In genomic region chr15:73385205-73385604, GRCh38 we compare ENCODE assay signal across 23 cellular contexts. TPM values are rescaled to one million over a fixed set of nuclear protein-coding genes. Genes with fewer than 3 reads are reported as not detected.
A peak's percentile ranks its signal among the peaks of the same experiment; 100 is the strongest.
DNase-seq lines count a peak whose midpoint lies in the region; ATAC-seq, FAIRE-seq and TF ChIP-seq lines count a peak whose summit lies in the region.
"Had no signal": no experiment of that assay in that cellular context is flagged by ENCODE, and none has a peak within 500 bp of the region (broad histone marks: within the 10 kb centered on the region; RNA-seq: fewer than 3 reads in every experiment).

No MANE protein-coding gene starts in this region.

- H4K91ac ChIP-seq in H1 (replicated peaks; ENCODE audit: insufficient read length, low read length), result no peak overlapping the region

- H3K36me3 Mint-ChIP-seq in CD8-positive, alpha-beta T cell, result no peaks in the 10 kb centered on the region
- H3K36me3 Mint-ChIP-seq: CD14-positive monocyte had no signal

- H3K4me1 ChIP-seq in cardiac muscle cell (ENCODE audit: low read depth) (peaks cover 50% of the 10 kb centered on the region), right atrium auricular region (peaks cover 0 to 9% of the 10 kb centered on the region in 2 donors), H1 (replicated peaks in 1 of 4; ENCODE audit: control insufficient read depth in 3 of 4, insufficient read depth in 4 of 4, low read length in 3 of 4) (peaks cover 7 to 34% (median 16%) of the 10 kb centered on the region in 4 experiments), upper lobe of right lung (no peaks in the 10 kb centered on the region), Karpas-422 (ENCODE audit: low read length) (no peaks in the 10 kb centered on the region)
- H3K4me1 ChIP-seq in CD8-positive, alpha-beta T cell (ENCODE audit: insufficient read depth, low read length), result no peaks in the 10 kb centered on the region
- H3K4me1 ChIP-seq: BLaER1 had no signal

- no peaks in the 10 kb centered on the region for H3K23me2 ChIP-seq in H1 (ENCODE audit: low read depth, low read length)

- H3K79me1 ChIP-seq in H1 (ENCODE audit: low read depth, low read length), result no peaks in the 10 kb centered on the region

- peak overlapping the region; percentile 9 for H3K4ac ChIP-seq in H1 (replicated peaks; ENCODE audit: insufficient read length, low read depth, low read length)

- peaks cover 14% of the 10 kb centered on the region for H3K9me3 Mint-ChIP-seq in CD8-positive, alpha-beta T cell
- H3K9me3 Mint-ChIP-seq: HFFc6 had no signal

- H3K9ac ChIP-seq in H1 (replicated peaks in 1 of 4; ENCODE audit: extremely low read depth in 1 of 4, low read depth in 3 of 4, low read length in 3 of 4), result no peak overlapping the region
- no peak overlapping the region for H3K9ac ChIP-seq in Karpas-422 (ENCODE audit: low read length)
- H3K9ac ChIP-seq: BLaER1 had no signal

- H2BK12ac ChIP-seq in H1 (ENCODE audit: low read depth, low read length), result peak overlapping the region; percentile 77; the same call in 1 of the 2 replicates

- H2BK20ac ChIP-seq in H1 (ENCODE audit: low read length), result peak overlapping the region; percentile 75; the same call in 1 of the 2 replicates

- H3K36me3 ChIP-seq in cardiac muscle cell (no peaks in the 10 kb centered on the region), right atrium auricular region (no peaks in the 10 kb centered on the region), H7 (replicated peaks; ENCODE audit: control insufficient read depth, insufficient read depth, low read length) (no peaks in the 10 kb centered on the region), H1 (ENCODE audit: control insufficient read depth in 2 of 4, insufficient read depth in 4 of 4, low read length in 3 of 4) (no peaks in the 10 kb centered on the region), upper lobe of right lung (no peaks in the 10 kb centered on the region), Karpas-422 (ENCODE audit: insufficient read depth, low read length) (no peaks in the 10 kb centered on the region)
- H3K36me3 ChIP-seq in CD8-positive, alpha-beta T cell (ENCODE audit: insufficient read depth, low read length), result no peaks in the 10 kb centered on the region
- H3K36me3 ChIP-seq: BLaER1 had no signal

- no peaks in the 10 kb centered on the region for H3K4me1 Mint-ChIP-seq in CD8-positive, alpha-beta T cell (ENCODE audit: low read depth)
- H3K4me1 Mint-ChIP-seq: CD4-positive, alpha-beta memory T cell had no signal

- no peak for TF ChIP-seq EP300 in H1 (IDR thresholded peaks at IDR 0.05; ENCODE audit: borderline replicate concordance in 1 of 2, low read depth in 2 of 2, low read length in 2 of 2)

- H4K8ac ChIP-seq in H1 (ENCODE audit: extremely low read depth, insufficient read depth, low read length), result no peak overlapping the region

- peak overlapping the region; percentile 18; the same call in 1 of the 2 replicates for H2BK5ac ChIP-seq in H1 (ENCODE audit: low read depth, low read length)

- no peaks in the 10 kb centered on the region for H3K9me2 ChIP-seq in Karpas-422 (replicated peaks; ENCODE audit: insufficient read depth, low read length)

- H2BK15ac ChIP-seq in H1 (ENCODE audit: low read length), result peak overlapping the region; percentile 19; the same call in 1 of the 2 replicates

- H3K4me3 Mint-ChIP-seq in CD8-positive, alpha-beta T cell, result no peak overlapping the region
- H3K4me3 Mint-ChIP-seq: CD4-positive, alpha-beta memory T cell; HFFc6 had no signal

- H3K27me3 Mint-ChIP-seq in CD8-positive, alpha-beta T cell (ENCODE audit: low read depth), result peaks cover 39% of the 10 kb centered on the region

- ATAC-seq in upper lobe of right lung, result no peak
- no peak for ATAC-seq in CD8-positive, alpha-beta T cell
- ATAC-seq: GM12878 had no signal

- TF ChIP-seq RAD21 in H1 (IDR thresholded peaks at IDR 0.05 in 1 of 2, conservative IDR thresholded peaks at IDR 0.05 in 1 of 2; ENCODE audit: low read depth in 2 of 2, low read length in 2 of 2), result no peak

- no peak overlapping the region for H3K56ac ChIP-seq in H1 (replicated peaks; ENCODE audit: insufficient read length, low read depth, low read length)

- intact Hi-C loops in upper lobe of right lung (cut with DNase I), result no loop called here
- intact Hi-C loops in CD8-positive, alpha-beta T cell (cut with DNase I, micrococcal nuclease), result no loop called here

- TF ChIP-seq CTCF in cardiac muscle cell (IDR thresholded peaks at IDR 0.05; ENCODE audit: low read depth, low read length) (no peak), right atrium auricular region (IDR thresholded peaks at IDR 0.05) (no peak), H1 (IDR thresholded peaks at IDR 0.05; ENCODE audit: control extremely low read depth in 1 of 3, insufficient read depth in 1 of 3, low read depth in 1 of 3, low read length in 3 of 3) (no peak), upper lobe of right lung (IDR thresholded peaks at IDR 0.05) (no peak)
- TF ChIP-seq CTCF in CD8-positive, alpha-beta T cell (IDR thresholded peaks at IDR 0.05), result no peak

- FAIRE-seq in H1 (lab: Jason Lieb, UNC), result no peak
- FAIRE-seq: GM12878 had no signal

- H2AK5ac ChIP-seq in H1 (ENCODE audit: low read depth, low read length), result no peak overlapping the region

- no peak overlapping the region for H3K27ac Mint-ChIP-seq in CD8-positive, alpha-beta T cell
- H3K27ac Mint-ChIP-seq: CD4-positive, alpha-beta memory T cell; HFFc6 had no signal

- 94% methylated on average over 9 of the region's 9 CpGs; no CpG with 5 or more reads in 1 of the 2 experiments for WGBS in H1 (ENCODE audit: extremely low coverage in 1 of 2, insufficient coverage in 1 of 2, insufficient read length in 1 of 2, insufficient replicate concordance in 2 of 2, low coverage in 1 of 2, low lambda C conversion rate in 2 of 2, missing lambda C conversion rate in 1 of 2), 2 experiments

- H2BK120ac ChIP-seq in H1 (replicated peaks; ENCODE audit: low read depth, low read length), result no peak overlapping the region

- POLR2A ChIA-PET in H1 (lab: Charles Lee; ENCODE audit: partially characterized antibody), result no interaction called here
- POLR2A ChIA-PET in CD8-positive, alpha-beta T cell (lab: Charles Lee), result no interaction called here

- no peak overlapping the region for H3K14ac ChIP-seq in H1 (ENCODE audit: insufficient read length)

- H3K18ac ChIP-seq in H1 (ENCODE audit: extremely low read depth, low read length), result no peak overlapping the region

- H3K27ac ChIP-seq in cardiac muscle cell, result peak overlapping the region; percentile 89
- peak overlapping the region in 1 of 2 donors; percentile 79 for H3K27ac ChIP-seq in right atrium auricular region
- H3K27ac ChIP-seq in H1 (ENCODE audit: low read depth, low read length), result no peak overlapping the region
- no peak overlapping the region for H3K27ac ChIP-seq in upper lobe of right lung
- no peak overlapping the region for H3K27ac ChIP-seq in CD8-positive, alpha-beta T cell (ENCODE audit: low read depth, low read length)
- H3K27ac ChIP-seq in Karpas-422 (ENCODE audit: low read length), result no peak overlapping the region
- H3K27ac ChIP-seq: BLaER1 had no signal

- no peak for DNase-seq in cardiac muscle cell (ENCODE audit: low read depth in 1 of 2, low spot score in 1 of 2)
- DNase-seq in right atrium auricular region (ENCODE audit: low spot score), result no peak
- peak; percentile 5 for DNase-seq in H7
- DNase-seq in H1 (ENCODE audit: low read depth in 1 of 2, low spot score in 2 of 2), result no peak
- peak; percentile 30 for DNase-seq in upper lobe of right lung
- no peak for DNase-seq in CD8-positive, alpha-beta T cell
- no peak for DNase-seq in Karpas-422
- DNase-seq: 8988T; CD4-positive, alpha-beta memory T cell; DMS 273 treated with DMSO at 0.1 percent for 48 hours; DMS53; DND-41; EL; HCEC 1CT; HFFc6 had no signal

- CTCF ChIA-PET in H1 (lab: Charles Lee; ENCODE audit: partially characterized antibody), result interaction anchor here (0.8 to 1.3 kb wide), 2 partner anchors 12 to 60 kb away, joined by 3 read pairs; no protein-coding TSS in a partner anchor
- CTCF ChIA-PET in CD8-positive, alpha-beta T cell (lab: Charles Lee), result no interaction called here

- H3K4me3 ChIP-seq in cardiac muscle cell, result no peak overlapping the region
- no peak overlapping the region for H3K4me3 ChIP-seq in right atrium auricular region
- H3K4me3 ChIP-seq in H7 (ENCODE audit: insufficient read depth, low read depth, low read length), result no peak overlapping the region
- H3K4me3 ChIP-seq in H1 (ENCODE audit: extremely low read depth in 1 of 4, insufficient read depth in 2 of 4, low read depth in 3 of 4, low read length in 4 of 4), result no peak overlapping the region
- no peak overlapping the region for H3K4me3 ChIP-seq in upper lobe of right lung
- no peak overlapping the region for H3K4me3 ChIP-seq in CD8-positive, alpha-beta T cell (ENCODE audit: low read depth, low read length)
- no peak overlapping the region for H3K4me3 ChIP-seq in Karpas-422 (ENCODE audit: low read length)
- H3K4me3 ChIP-seq: BLaER1, GM12878 had no signal

- no peak overlapping the region for H3K4me2 ChIP-seq in H1 (ENCODE audit: insufficient read depth in 1 of 2, low read depth in 2 of 2, low read length in 2 of 2)
- no peak overlapping the region for H3K4me2 ChIP-seq in Karpas-422 (ENCODE audit: low read depth, low read length, poor library complexity, severe bottlenecking)
- H3K4me2 ChIP-seq: BLaER1 had no signal

- H3K79me2 ChIP-seq in H1 (ENCODE audit: control insufficient read depth in 1 of 2, insufficient read depth in 2 of 2, low read length in 2 of 2) (no peaks in the 10 kb centered on the region), Karpas-422 (ENCODE audit: low read length) (no peaks in the 10 kb centered on the region)

- H4K5ac ChIP-seq in H1 (ENCODE audit: insufficient read length, low read depth, low read length), result no peak overlapping the region

- H4K20me1 ChIP-seq in H1 (replicated peaks in 1 of 2; ENCODE audit: control insufficient read depth in 1 of 2, insufficient read depth in 2 of 2, low read length in 2 of 2) (no peaks in the 10 kb centered on the region), Karpas-422 (ENCODE audit: insufficient read depth, low read depth, low read length) (no peaks in the 10 kb centered on the region)
- H4K20me1 ChIP-seq: BLaER1 had no signal

- H3K27me3 ChIP-seq in cardiac muscle cell (no peaks in the 10 kb centered on the region), right atrium auricular region (no peaks in the 10 kb centered on the region), H7 (ENCODE audit: control insufficient read depth, insufficient read depth, low read length) (no peaks in the 10 kb centered on the region), H1 (replicated peaks in 1 of 4; ENCODE audit: control insufficient read depth in 3 of 4, extremely low read depth in 1 of 4, insufficient read depth in 3 of 4, low read length in 3 of 4) (no peaks in the 10 kb centered on the region; a peak in 1 of 7 replicates), upper lobe of right lung (no peaks in the 10 kb centered on the region), Karpas-422 (ENCODE audit: low read length) (no peaks in the 10 kb centered on the region)
- peaks cover 3% of the 10 kb centered on the region for H3K27me3 ChIP-seq in CD8-positive, alpha-beta T cell (ENCODE audit: insufficient read depth, low read length)
- H3K27me3 ChIP-seq: BLaER1 had no signal

- no peak for TF ChIP-seq POLR2A in H1 (IDR thresholded peaks at IDR 0.05; ENCODE audit: control extremely low read depth in 1 of 2, low read depth in 2 of 2, low read length in 2 of 2)

- no peak overlapping the region for H3K23ac ChIP-seq in H1 (ENCODE audit: insufficient read length)

- H3K9me3 ChIP-seq in cardiac muscle cell (ENCODE audit: low read depth) (no peaks in the 10 kb centered on the region), right atrium auricular region (peaks cover 0 to 11% of the 10 kb centered on the region in 2 donors), H1 (ENCODE audit: insufficient read depth in 2 of 2, low read depth in 1 of 2, low read length in 1 of 2) (peaks cover 3 to 11% of the 10 kb centered on the region in 2 experiments; a peak in 1 of 4 replicates), upper lobe of right lung (no peaks in the 10 kb centered on the region), Karpas-422 (ENCODE audit: low read length) (no peaks in the 10 kb centered on the region)
- no peaks in the 10 kb centered on the region for H3K9me3 ChIP-seq in CD8-positive, alpha-beta T cell (ENCODE audit: low read length)

- no peak overlapping the region for H2AFZ ChIP-seq in H1 (ENCODE audit: low read length)
- H2AFZ ChIP-seq in Karpas-422 (ENCODE audit: low read length), result no peak overlapping the region

RNA-seq across cellular contexts. Expression of gene HCN4, which starts 16.4 kb away (rescaled TPM):
- total RNA-seq in cardiac muscle cell (93.1 and 159 TPM in 2 replicates), right atrium auricular region (10 to 100 TPM in 1 of 2 donors, 1 to 10 TPM in 1; 6.9 to 45.3 TPM), upper lobe of right lung (0.06 TPM)
- polyA plus RNA-seq in cardiac muscle cell (59.2 and 102 TPM in 2 replicates), H1 (2011; rRNA removed) (3.7 and 4.1 TPM in 2 replicates)
- total RNA-seq in H7 (2014; rRNA removed; shearing (Covaris generic)), result 5.2 and 8.3 TPM in 2 replicates
- total RNA-seq in H1 (2021; fragmentation: NEBNext Ultra II Directional; extraction: Animal tissue kit (Norgen Biotek cat#: 25700)), result 8.5 and 9.3 TPM in 2 replicates
- 1.8 TPM for polyA plus RNA-seq in H1 (2011; cell fraction: cytosol; rRNA removed)
- 4.5 TPM for polyA plus RNA-seq in H1 (2011; cell fraction: nucleus; rRNA removed)
- polyA plus RNA-seq in H1 (2012, experiment 1 of 2), result 8.5 to 11.8 TPM (median 9.7 TPM) in 4 replicates
- 8.7 TPM for polyA plus RNA-seq in H1 (2012, experiment 2 of 2)
- polyA plus RNA-seq in H1 (2013, experiment 1 of 2), result 5.8 TPM
- 6.7 TPM for polyA plus RNA-seq in H1 (2013, experiment 2 of 2)
- polyA minus RNA-seq in H1 (2011; rRNA and poly(A)+ RNA removed), result 5.0 and 5.7 TPM in 2 replicates
- 4.4 TPM for polyA minus RNA-seq in H1 (2011; cell fraction: cytosol; rRNA and poly(A)+ RNA removed)
- polyA minus RNA-seq in H1 (2011; cell fraction: nucleus; rRNA and poly(A)+ RNA removed), result 7.2 TPM
- not detected for total RNA-seq in CD8-positive, alpha-beta T cell
- not detected in 2 replicates for total RNA-seq in Karpas-422 (2014; rRNA removed; shearing (Covaris generic); ENCODE audit: low replicate concordance)
- total RNA-seq: CD4-positive, alpha-beta memory T cell; G401; HFFc6; HT-29 had no signal
- polyA plus RNA-seq: AG04450; CD14-positive monocyte; CD4-positive, alpha-beta memory T cell had no signal

RNA-seq across cellular contexts. Expression of gene REC114, which starts 57.8 kb away (rescaled TPM):
- total RNA-seq in cardiac muscle cell (2.3 and 2.8 TPM in 2 replicates), right atrium auricular region (1 to 10 TPM in 1 of 2 donors, not detected in 1; 4.6 TPM), upper lobe of right lung (not detected)
- polyA plus RNA-seq in cardiac muscle cell (2.3 and 4.9 TPM in 2 replicates), H1 (2011; rRNA removed) (0.12 TPM in 1 of 2 replicates, not detected in the other)
- not detected in 2 replicates for total RNA-seq in H7 (2014; rRNA removed; shearing (Covaris generic))
- not detected in 2 replicates for total RNA-seq in H1 (2021; fragmentation: NEBNext Ultra II Directional; extraction: Animal tissue kit (Norgen Biotek cat#: 25700))
- 0.10 TPM for polyA plus RNA-seq in H1 (2011; cell fraction: cytosol; rRNA removed)
- polyA plus RNA-seq in H1 (2011; cell fraction: nucleus; rRNA removed), result not detected
- polyA plus RNA-seq in H1 (2012, experiment 1 of 2), result not detected in 4 replicates
- polyA plus RNA-seq in H1 (2012, experiment 2 of 2), result not detected
- not detected for polyA plus RNA-seq in H1 (2013, experiment 1 of 2)
- not detected for polyA plus RNA-seq in H1 (2013, experiment 2 of 2)
- not detected in 2 replicates for polyA minus RNA-seq in H1 (2011; rRNA and poly(A)+ RNA removed)
- not detected for polyA minus RNA-seq in H1 (2011; cell fraction: cytosol; rRNA and poly(A)+ RNA removed)
- polyA minus RNA-seq in H1 (2011; cell fraction: nucleus; rRNA and poly(A)+ RNA removed), result not detected
- not detected for total RNA-seq in CD8-positive, alpha-beta T cell
- total RNA-seq in Karpas-422 (2014; rRNA removed; shearing (Covaris generic); ENCODE audit: low replicate concordance), result not detected in 2 replicates
- total RNA-seq: A673; CD4-positive, alpha-beta memory T cell; G401; GM12878; H4; HFFc6; HT-29 had no signal
- polyA plus RNA-seq: AG04450; CD14-positive monocyte; CD4-positive, alpha-beta memory T cell; GM12878 had no signal

Comparison
In these comparisons a context has a peak if more than half of its experiments do, and no peak if none do; other contexts are left out.
1. DNase-seq: peak in H7 (single experiment) and upper lobe of right lung (single experiment); none in cardiac muscle cell (0 of 2), right atrium auricular region (single experiment), H1 (0 of 2), CD8-positive, alpha-beta T cell (0 of 7) and Karpas-422 (single experiment).